Comparison of ENCODE assay signal across 19 cellular contexts in the genomic region with DNA sequence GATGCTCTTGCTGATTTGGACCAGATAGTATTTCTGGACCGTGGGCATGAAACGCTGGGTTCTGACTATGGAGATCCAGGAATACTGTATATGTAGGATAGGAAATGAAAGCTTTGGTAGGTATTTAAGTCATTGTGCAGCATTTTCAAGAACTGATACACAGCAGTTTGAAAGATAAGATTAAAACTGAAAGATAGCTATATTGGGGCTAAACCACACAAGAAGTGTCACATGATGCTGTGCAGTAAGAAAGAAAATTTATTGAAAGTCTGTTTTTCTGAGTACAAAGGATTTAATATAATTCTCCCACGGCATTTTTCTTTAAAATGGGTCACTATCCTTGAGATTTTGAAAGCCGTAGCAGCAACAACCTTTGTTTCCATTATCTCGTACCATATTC. TPM values are rescaled to one million over a fixed set of nuclear protein-coding genes. Genes with fewer than 3 reads are reported as not detected.
DNase-seq lines count a peak whose midpoint lies in the region; ATAC-seq, FAIRE-seq and TF ChIP-seq lines count a peak whose summit lies in the region.
"Had no signal": no experiment of that assay in that cellular context is flagged by ENCODE, and none has a peak within 500 bp of the region (broad histone marks: within the 10 kb centered on the region; RNA-seq: fewer than 3 reads in every experiment).

No MANE protein-coding gene starts in this region.

- H3K4me3 Mint-ChIP-seq in glutamatergic neuron (ENCODE audit: unreplicated experiment) = no peak overlapping the region

- H3K27me3 Mint-ChIP-seq in glutamatergic neuron (ENCODE audit: unreplicated experiment) = no peaks in the 10 kb centered on the region

- H3K4me1 Mint-ChIP-seq in glutamatergic neuron (ENCODE audit: low read depth, unreplicated experiment) = no peaks in the 10 kb centered on the region

- POLR2A ChIA-PET in GM10248 (lab: Yijun Ruan, JAX) = no interaction called here

- TF ChIP-seq CTCF in GM10248 (IDR thresholded peaks at IDR 0.05; ENCODE audit: control extremely low read depth, extremely low read depth, low read depth, missing control alignments) (no peak), glutamatergic neuron (IDR thresholded peaks at IDR 0.05; ENCODE audit: partially characterized antibody, unreplicated experiment) (no peak)

- H3K36me3 Mint-ChIP-seq in glutamatergic neuron (ENCODE audit: unreplicated experiment) = no peaks in the 10 kb centered on the region

- H3K27ac Mint-ChIP-seq in glutamatergic neuron (ENCODE audit: unreplicated experiment) = no peak overlapping the region

- DNase-seq in GM10248 (ENCODE audit: extremely low spot score) (peak; percentile 22), GM19239 (ENCODE audit: insufficient read length, low spot score) (no peak), glutamatergic neuron (no peak), 8988T (no peak), KG1 (lab: John Stamatoyannopoulos, UW) (no peak), posterior vena cava (ENCODE audit: low spot score) (no peak)
- DNase-seq: activated CD8-positive, alpha-beta memory T cell treated with anti-CD3 and anti-CD28 coated beads, Interleukin-2, amount 50 U/mL, for 4 hours; cerebellar nuclear complex; NCI-H187; NCI-H774; posterior cingulate gyrus; SHP77 treated with DMSO at 0.1 percent for 48 hours; thyroid gland had no signal

- peaks cover 1% of the 10 kb centered on the region for H3K9me3 Mint-ChIP-seq in glutamatergic neuron (ENCODE audit: unreplicated experiment)

- CTCF ChIA-PET in GM10248 (lab: Yijun Ruan, JAX) = interaction anchor here (0.9 to 1.1 kb wide), 3 partner anchors 9 to 24 kb away, joined by 3 to 5 read pairs (median 3); no protein-coding TSS in a partner anchor

- peak; percentile 79 for FAIRE-seq in GM19239 (lab: Jason Lieb, UNC)
- FAIRE-seq: A549, keratinocyte had no signal

- ATAC-seq in HG02588 (IDR thresholded peaks at IDR 0.05; ENCODE audit: unreplicated experiment) (peak; percentile 70), HG03354 (IDR thresholded peaks at IDR 0.05; ENCODE audit: poor library complexity, severe bottlenecking, unreplicated experiment) (peak; percentile 58)
- ATAC-seq: A549 had no signal

- intact Hi-C loops in posterior vena cava (cut with DNase I) = no loop called here

RNA-seq across cellular contexts. Expression of a gene that starts 0.3 kb away (rescaled TPM):
- total RNA-seq in glutamatergic neuron (ENCODE audit: unreplicated experiment) = not detected
- not detected for total RNA-seq in posterior vena cava
- total RNA-seq: LHCN-M2, mucosa of gallbladder, thyroid gland had no signal

RNA-seq across cellular contexts. Expression of a gene that starts 57.8 kb away (rescaled TPM):
- total RNA-seq in glutamatergic neuron (ENCODE audit: unreplicated experiment) (not detected), posterior vena cava (not detected)
- total RNA-seq: LHCN-M2, mucosa of gallbladder, thyroid gland had no signal
